14 cellular contexts compared by ENCODE assay signal in genomic region chr22:39068033-39068785, GRCh38. TPM values are rescaled to one million over a fixed set of nuclear protein-coding genes. Genes with fewer than 3 reads are reported as not detected.
DNase-seq lines count a peak whose midpoint lies in the region; ATAC-seq and TF ChIP-seq lines count a peak whose summit lies in the region.
"Had no signal": no experiment of that assay in that cellular context is flagged by ENCODE, and none has a peak within 500 bp of the region (broad histone marks: within the 10 kb centered on the region; RNA-seq: fewer than 3 reads in every experiment).

No MANE protein-coding gene starts in this region.

- H3K79me2 ChIP-seq in OCI-LY7 (ENCODE audit: insufficient read depth, low read depth, low read length): peaks cover 4% of the 10 kb centered on the region; the same call in 1 of the 2 replicates

- peaks cover 4% of the 10 kb centered on the region for H3K4me1 Mint-ChIP-seq in activated CD4-positive, alpha-beta T cell treated with anti-CD3 and anti-CD28 coated beads for 36 hours
- peaks cover 5% of the 10 kb centered on the region for H3K4me1 Mint-ChIP-seq in progenitor cell of endocrine pancreas (ENCODE audit: low read depth)
- peaks cover 3% of the 10 kb centered on the region for H3K4me1 Mint-ChIP-seq in activated T-helper 2 cell treated with anti-CD3 and anti-CD28 coated beads, Interferon-gamma antibody, Interleukin-2, Interleukin-4, amounts not matched to agents 10 μg/mL and 5 μg/mL and 100 μg/mL, durations not matched to agents 14 hours and 24 hours and 36 hours (ENCODE audit: low read depth)

- no peak for ATAC-seq in activated CD4-positive, alpha-beta T cell treated with anti-CD3 and anti-CD28 coated beads for 36 hours
- no peak for ATAC-seq in GM18519 (IDR thresholded peaks at IDR 0.05; ENCODE audit: low FRiP score, unreplicated experiment)

- H3K9me3 Mint-ChIP-seq in activated CD4-positive, alpha-beta T cell treated with anti-CD3 and anti-CD28 coated beads for 36 hours (ENCODE audit: low read depth): no peaks in the 10 kb centered on the region
- H3K9me3 Mint-ChIP-seq in progenitor cell of endocrine pancreas (ENCODE audit: low read depth): no peaks in the 10 kb centered on the region
- no peaks in the 10 kb centered on the region for H3K9me3 Mint-ChIP-seq in activated T-helper 2 cell treated with anti-CD3 and anti-CD28 coated beads, Interferon-gamma antibody, Interleukin-2, Interleukin-4, amounts not matched to agents 10 μg/mL and 5 μg/mL and 100 μg/mL, durations not matched to agents 14 hours and 24 hours and 36 hours
- H3K9me3 Mint-ChIP-seq: activated naive CD4-positive, alpha-beta T cell treated with anti-CD3 and anti-CD28 coated beads, Interleukin-2, amount 10 ng/mL, durations not matched to agents 7 days and 5 days; CD4-positive, alpha-beta T cell had no signal

- peak overlapping the region; percentile 47; the same call in 1 of the 2 replicates for H2AFZ ChIP-seq in OCI-LY7 (ENCODE audit: low read length)

- peak; percentile 70 for TF ChIP-seq CTCF in OCI-LY7 (conservative IDR thresholded peaks at IDR 0.05; ENCODE audit: low read length)
- TF ChIP-seq CTCF in progenitor cell of endocrine pancreas (IDR thresholded peaks at IDR 0.05; ENCODE audit: unreplicated experiment): peak; percentile 26

- H3K9me3 ChIP-seq in OCI-LY7 (ENCODE audit: low read length): no peaks in the 10 kb centered on the region; the same call in 1 of the 2 replicates
- H3K9me3 ChIP-seq: MG63 had no signal

- POLR2A ChIA-PET in activated CD4-positive, alpha-beta T cell treated with anti-CD3 and anti-CD28 coated beads for 36 hours (lab: Charles Lee): no interaction called here
- POLR2A ChIA-PET in OCI-LY7 (lab: Charles Lee): no interaction called here

- H3K27ac ChIP-seq in OCI-LY7 (ENCODE audit: low read depth, low read length, poor library complexity, severe bottlenecking): peak overlapping the region; percentile 96
- H3K27ac ChIP-seq: 22Rv1 had no signal

- H3K4me2 ChIP-seq in OCI-LY7 (ENCODE audit: low read length): peak overlapping the region; percentile 57

- H3K36me3 ChIP-seq in OCI-LY7 (ENCODE audit: insufficient read depth, low read length): peaks cover 7% of the 10 kb centered on the region; the same call in 1 of the 2 replicates
- H3K36me3 ChIP-seq: MG63 had no signal

- BruUV-seq in OCI-LY7 (replicated peaks; lab: Mats Ljungman, UMichigan): no TSS peak

- H4K20me1 ChIP-seq in OCI-LY7 (ENCODE audit: insufficient read depth, low read length): no peaks in the 10 kb centered on the region

- H3K4me1 ChIP-seq in OCI-LY7 (ENCODE audit: insufficient read depth, low read length, poor library complexity, severe bottlenecking): peaks cover 93% of the 10 kb centered on the region

- no peaks in the 10 kb centered on the region for H3K27me3 Mint-ChIP-seq in activated CD4-positive, alpha-beta T cell treated with anti-CD3 and anti-CD28 coated beads for 36 hours
- H3K27me3 Mint-ChIP-seq in progenitor cell of endocrine pancreas: no peaks in the 10 kb centered on the region
- H3K27me3 Mint-ChIP-seq in activated T-helper 2 cell treated with anti-CD3 and anti-CD28 coated beads, Interferon-gamma antibody, Interleukin-2, Interleukin-4, amounts not matched to agents 10 μg/mL and 5 μg/mL and 100 μg/mL, durations not matched to agents 14 hours and 24 hours and 36 hours (ENCODE audit: low read depth): peaks cover 1% of the 10 kb centered on the region
- H3K27me3 Mint-ChIP-seq: CD4-positive, alpha-beta T cell had no signal

- no peak overlapping the region for H3K4me3 Mint-ChIP-seq in activated CD4-positive, alpha-beta T cell treated with anti-CD3 and anti-CD28 coated beads for 36 hours
- H3K4me3 Mint-ChIP-seq in progenitor cell of endocrine pancreas (ENCODE audit: low read depth): no peak overlapping the region
- no peak overlapping the region for H3K4me3 Mint-ChIP-seq in activated T-helper 2 cell treated with anti-CD3 and anti-CD28 coated beads, Interferon-gamma antibody, Interleukin-2, Interleukin-4, amounts not matched to agents 10 μg/mL and 5 μg/mL and 100 μg/mL, durations not matched to agents 14 hours and 24 hours and 36 hours (ENCODE audit: low read depth)
- H3K4me3 Mint-ChIP-seq: activated naive CD4-positive, alpha-beta T cell treated with anti-CD3 and anti-CD28 coated beads, Interleukin-2, amount 10 ng/mL, durations not matched to agents 7 days and 5 days; CD4-positive, alpha-beta T cell had no signal

- no peak for DNase-seq in activated CD4-positive, alpha-beta T cell treated with anti-CD3 and anti-CD28 coated beads for 36 hours
- DNase-seq in activated CD4-positive, alpha-beta T cell treated with anti-CD3 and anti-CD28 coated beads for 1 hour: no peak
- DNase-seq in OCI-LY7 (ENCODE audit: low spot score): peak; percentile 36
- DNase-seq in progenitor cell of endocrine pancreas (ENCODE audit: low spot score, unreplicated experiment): no peak
- DNase-seq in activated T-helper 2 cell treated with anti-CD3 and anti-CD28 coated beads, Interferon-gamma antibody, Interleukin-2, Interleukin-4, amounts not matched to agents 10 μg/mL and 5 μg/mL and 100 μg/mL, durations not matched to agents 14 hours and 24 hours and 36 hours (ENCODE audit: low spot score): no peak
- DNase-seq: activated naive CD4-positive, alpha-beta T cell treated with anti-CD3 and anti-CD28 coated beads, Interleukin-2, amount 10 ng/mL, durations not matched to agents 7 days and 5 days; CD4-positive, alpha-beta T cell; MG63; midbrain; NCI-H2081 treated with DMSO at 0.1 percent for 48 hours had no signal

- H3K4me3 ChIP-seq in OCI-LY7 (ENCODE audit: low read depth, low read length, poor library complexity, severe bottlenecking): peak overlapping the region; percentile 59
- H3K4me3 ChIP-seq: MG63 had no signal

- no peaks in the 10 kb centered on the region for H3K9me2 ChIP-seq in OCI-LY7 (ENCODE audit: insufficient read depth, low read length)

- H3K36me3 Mint-ChIP-seq in activated CD4-positive, alpha-beta T cell treated with anti-CD3 and anti-CD28 coated beads for 36 hours (ENCODE audit: low read depth): no peaks in the 10 kb centered on the region
- no peaks in the 10 kb centered on the region for H3K36me3 Mint-ChIP-seq in progenitor cell of endocrine pancreas (ENCODE audit: insufficient read depth)
- no peaks in the 10 kb centered on the region for H3K36me3 Mint-ChIP-seq in activated T-helper 2 cell treated with anti-CD3 and anti-CD28 coated beads, Interferon-gamma antibody, Interleukin-2, Interleukin-4, amounts not matched to agents 10 μg/mL and 5 μg/mL and 100 μg/mL, durations not matched to agents 14 hours and 24 hours and 36 hours (ENCODE audit: low read depth)
- H3K36me3 Mint-ChIP-seq: activated naive CD4-positive, alpha-beta T cell treated with anti-CD3 and anti-CD28 coated beads, Interleukin-2, amount 10 ng/mL, durations not matched to agents 7 days and 5 days had no signal

- intact Hi-C loops in activated CD4-positive, alpha-beta T cell treated with anti-CD3 and anti-CD28 coated beads for 36 hours (cut with DNase I, micrococcal nuclease): no loop called here
- intact Hi-C loops in OCI-LY7 (cut with micrococcal nuclease; ENCODE audit: unreplicated experiment): loop anchor here (5.0 kb wide), 1 partner anchor 56 kb away; the partner anchor contains the start of gene APOBEC3C
- intact Hi-C loops in activated T-helper 2 cell treated with anti-CD3 and anti-CD28 coated beads, Interferon-gamma antibody, Interleukin-2, Interleukin-4, amounts not matched to agents 10 μg/mL and 5 μg/mL and 100 μg/mL, durations not matched to agents 14 hours and 24 hours and 36 hours (cut with micrococcal nuclease): no loop called here

- CTCF ChIA-PET in activated CD4-positive, alpha-beta T cell treated with anti-CD3 and anti-CD28 coated beads for 36 hours (lab: Charles Lee): interaction anchor here (0.7 kb wide), 1 partner anchor 60 kb away, joined by 3 read pairs; no protein-coding TSS in a partner anchor
- CTCF ChIA-PET in OCI-LY7 (lab: Charles Lee; ENCODE audit: unreplicated experiment): interaction anchor here (1.0 kb wide), 3 partner anchors 9 to 53 kb away, joined by 3 to 4 read pairs (median 3); no protein-coding TSS in a partner anchor

- H3K27ac Mint-ChIP-seq in activated CD4-positive, alpha-beta T cell treated with anti-CD3 and anti-CD28 coated beads for 36 hours: peak overlapping the region; percentile 4
- H3K27ac Mint-ChIP-seq in progenitor cell of endocrine pancreas: peak overlapping the region; percentile 16
- H3K27ac Mint-ChIP-seq in activated T-helper 2 cell treated with anti-CD3 and anti-CD28 coated beads, Interferon-gamma antibody, Interleukin-2, Interleukin-4, amounts not matched to agents 10 μg/mL and 5 μg/mL and 100 μg/mL, durations not matched to agents 14 hours and 24 hours and 36 hours: no peak overlapping the region
- H3K27ac Mint-ChIP-seq: activated naive CD4-positive, alpha-beta T cell treated with anti-CD3 and anti-CD28 coated beads, Interleukin-2, amount 10 ng/mL, durations not matched to agents 7 days and 5 days; CD4-positive, alpha-beta T cell had no signal

RNA-seq across cellular contexts. Expression of gene APOBEC3G, which starts 8.9 kb away (rescaled TPM):
- 10 to 100 TPM; 45.9 to 47.4 TPM for total RNA-seq in activated CD4-positive, alpha-beta T cell treated with anti-CD3 and anti-CD28 coated beads for 36 hours
- total RNA-seq in OCI-LY7 (2014; rRNA removed; shearing (Covaris generic)): 49.8 and 60.2 TPM in 2 replicates
- 34.4 and 36.7 TPM in 2 replicates for total RNA-seq in OCI-LY7 (2022)
- 4.8 and 7.9 TPM in 2 replicates for total RNA-seq in progenitor cell of endocrine pancreas
- 61.4 and 63.7 TPM in 2 replicates for total RNA-seq in activated T-helper 2 cell treated with anti-CD3 and anti-CD28 coated beads, Interferon-gamma antibody, Interleukin-2, Interleukin-4, amounts not matched to agents 10 μg/mL and 5 μg/mL and 100 μg/mL, durations not matched to agents 14 hours and 24 hours and 36 hours

RNA-seq across cellular contexts. Expression of gene APOBEC3F, which starts 27.5 kb away (rescaled TPM):
- total RNA-seq in activated CD4-positive, alpha-beta T cell treated with anti-CD3 and anti-CD28 coated beads for 36 hours: 10 to 100 TPM; 19.0 to 24.5 TPM
- total RNA-seq in OCI-LY7 (2014; rRNA removed; shearing (Covaris generic)): 3.7 and 3.9 TPM in 2 replicates
- total RNA-seq in OCI-LY7 (2022) (19.2 and 20.7 TPM in 2 replicates), progenitor cell of endocrine pancreas (23.6 and 25.3 TPM in 2 replicates)
- total RNA-seq in activated T-helper 2 cell treated with anti-CD3 and anti-CD28 coated beads, Interferon-gamma antibody, Interleukin-2, Interleukin-4, amounts not matched to agents 10 μg/mL and 5 μg/mL and 100 μg/mL, durations not matched to agents 14 hours and 24 hours and 36 hours: 23.8 and 24.1 TPM in 2 replicates

RNA-seq across cellular contexts. Expression of gene APOBEC3H, which starts 28.8 kb away (rescaled TPM):
- total RNA-seq in activated CD4-positive, alpha-beta T cell treated with anti-CD3 and anti-CD28 coated beads for 36 hours: 1 to 10 TPM; 5.2 to 7.3 TPM
- total RNA-seq in OCI-LY7 (2014; rRNA removed; shearing (Covaris generic)): 0.15 and 1.2 TPM in 2 replicates
- total RNA-seq in OCI-LY7 (2022) (0.99 and 1.5 TPM in 2 replicates), progenitor cell of endocrine pancreas (not detected in 2 replicates)
- total RNA-seq in activated T-helper 2 cell treated with anti-CD3 and anti-CD28 coated beads, Interferon-gamma antibody, Interleukin-2, Interleukin-4, amounts not matched to agents 10 μg/mL and 5 μg/mL and 100 μg/mL, durations not matched to agents 14 hours and 24 hours and 36 hours: 7.3 and 8.3 TPM in 2 replicates
- total RNA-seq: frontal cortex, temporal lobe had no signal

RNA-seq across cellular contexts. Expression of gene APOBEC3D, which starts 47.3 kb away (rescaled TPM):
- 10 to 100 TPM; 27.0 to 28.2 TPM for total RNA-seq in activated CD4-positive, alpha-beta T cell treated with anti-CD3 and anti-CD28 coated beads for 36 hours
- 11.6 and 13.1 TPM in 2 replicates for total RNA-seq in OCI-LY7 (2014; rRNA removed; shearing (Covaris generic))
- total RNA-seq in OCI-LY7 (2022) (22.9 and 26.3 TPM in 2 replicates), progenitor cell of endocrine pancreas (2.0 and 2.4 TPM in 2 replicates)
- 29.7 and 31.2 TPM in 2 replicates for total RNA-seq in activated T-helper 2 cell treated with anti-CD3 and anti-CD28 coated beads, Interferon-gamma antibody, Interleukin-2, Interleukin-4, amounts not matched to agents 10 μg/mL and 5 μg/mL and 100 μg/mL, durations not matched to agents 14 hours and 24 hours and 36 hours

RNA-seq across cellular contexts. Expression of gene APOBEC3C, which starts 54.2 kb away (rescaled TPM):
- total RNA-seq in activated CD4-positive, alpha-beta T cell treated with anti-CD3 and anti-CD28 coated beads for 36 hours: 10 to 100 TPM; 75.3 to 98.5 TPM
- total RNA-seq in OCI-LY7 (2014; rRNA removed; shearing (Covaris generic)): 4.1 and 4.3 TPM in 2 replicates
- 74.0 and 82.6 TPM in 2 replicates for total RNA-seq in OCI-LY7 (2022)
- total RNA-seq in progenitor cell of endocrine pancreas: 4.2 and 7.0 TPM in 2 replicates
- 91.7 and 93.1 TPM in 2 replicates for total RNA-seq in activated T-helper 2 cell treated with anti-CD3 and anti-CD28 coated beads, Interferon-gamma antibody, Interleukin-2, Interleukin-4, amounts not matched to agents 10 μg/mL and 5 μg/mL and 100 μg/mL, durations not matched to agents 14 hours and 24 hours and 36 hours
- total RNA-seq: frontal cortex had no signal
